ENCODE assay signal across 8 cellular contexts in the genomic region with DNA sequence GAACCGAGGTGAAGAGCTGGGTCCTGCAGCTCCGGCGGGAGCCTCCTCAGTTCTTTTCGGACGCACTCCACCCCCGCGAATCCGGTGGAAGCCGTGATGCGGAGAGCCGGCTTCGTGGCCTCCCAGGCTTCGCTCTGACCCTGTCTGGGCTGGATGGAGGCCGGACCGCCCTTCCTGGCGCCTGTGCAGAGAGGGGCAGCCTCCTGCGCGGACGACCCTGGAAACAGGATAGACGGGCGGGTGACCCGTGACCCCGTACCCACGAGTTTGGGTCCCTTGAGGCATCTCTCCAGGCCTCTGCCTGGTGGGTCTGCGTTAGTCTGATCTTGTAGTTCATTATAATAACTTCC.
DNase-seq lines count a peak whose midpoint lies in the region; ATAC-seq and TF ChIP-seq lines count a peak whose summit lies in the region.
"Not testable (repeated sequence)": the region's sequence is repeated elsewhere in the genome, so short reads cannot be mapped to it uniquely, and the experiment has no call there.

No MANE protein-coding gene starts in this region.

- H3K23me2 ChIP-seq in H9 (ENCODE audit: insufficient read length, low read depth, low read length, poor library complexity, severe bottlenecking): not testable (repeated sequence)

- H2AK5ac ChIP-seq in H9 (ENCODE audit: insufficient read length, low read length): not testable (repeated sequence)

- not testable (repeated sequence) for H3K79me1 ChIP-seq in H9 (ENCODE audit: insufficient read depth, low read depth, low read length, poor library complexity, severe bottlenecking)

- peaks cover 0 to 22% (median 6%) of the 10 kb centered on the region in 3 experiments; a peak in 5 of 7 replicates for H3K36me3 Mint-ChIP-seq in H9 (ENCODE audit: insufficient read depth in 1 of 3, low read depth in 3 of 3)
- peaks cover 14% of the 10 kb centered on the region for H3K36me3 Mint-ChIP-seq in endothelial cell (ENCODE audit: low read depth, unreplicated experiment)

- H3K56ac ChIP-seq in H9 (ENCODE audit: insufficient read length, low read depth, low read length): not testable (repeated sequence)

- H3K4ac ChIP-seq in H9 (ENCODE audit: low read depth, low read length): not testable (repeated sequence)

- H2BK12ac ChIP-seq in H9 (ENCODE audit: insufficient read length, low read depth, low read length): not testable (repeated sequence)

- H2BK5ac ChIP-seq in H9 (ENCODE audit: insufficient read length, low read length): not testable (repeated sequence)

- H4K91ac ChIP-seq in H9 (ENCODE audit: insufficient read length, low read depth, low read length): not testable (repeated sequence)

- peaks cover 19% of the 10 kb centered on the region for H3K27me3 Mint-ChIP-seq in H9 (ENCODE audit: low read depth)
- H3K27me3 Mint-ChIP-seq in endothelial cell (ENCODE audit: unreplicated experiment): not testable (repeated sequence)

- H3K4me1 Mint-ChIP-seq in H9: not testable (repeated sequence)
- peaks cover 13% of the 10 kb centered on the region for H3K4me1 Mint-ChIP-seq in endothelial cell (ENCODE audit: unreplicated experiment)

- H3K4me3 Mint-ChIP-seq in H9; endothelial cell (ENCODE audit: unreplicated experiment): not testable (repeated sequence)

- not testable (repeated sequence) for H3K36me3 ChIP-seq in rectal smooth muscle tissue (ENCODE audit: control insufficient read depth, insufficient read depth, low read length)

- H3K79me2 ChIP-seq in H9 (ENCODE audit: insufficient read depth, low read length): not testable (repeated sequence)

- H4K5ac ChIP-seq in H9 (ENCODE audit: insufficient read length, low read depth, low read length): not testable (repeated sequence)

- not testable (repeated sequence) for H4K20me1 ChIP-seq in H9 (ENCODE audit: control insufficient read depth, insufficient read depth, insufficient read length)

- H2AFZ ChIP-seq in H9 (ENCODE audit: low read length): not testable (repeated sequence)

- H3K18ac ChIP-seq in H9 (ENCODE audit: insufficient read length, low read depth, low read length): not testable (repeated sequence)

- H3K9ac ChIP-seq in H9 (ENCODE audit: extremely low read depth, insufficient read length, low read length) (peak overlapping the region; percentile 79), rectal smooth muscle tissue (ENCODE audit: low read length) (peak overlapping the region; percentile 90)

- peaks cover 52 to 64% of the 10 kb centered on the region in 2 experiments for H3K9me3 Mint-ChIP-seq in H9
- H3K9me3 Mint-ChIP-seq in endothelial cell (ENCODE audit: unreplicated experiment): not testable (repeated sequence)

- DNase-seq in H9: peak; percentile 34
- peak; percentile 74 for DNase-seq in endothelial cell (ENCODE audit: low spot score)

- not testable (repeated sequence) for H3K23ac ChIP-seq in H9 (ENCODE audit: insufficient read length, low read depth, low read length)

- H2BK120ac ChIP-seq in H9 (ENCODE audit: low read depth, low read length, poor library complexity, severe bottlenecking): not testable (repeated sequence)

- H2BK15ac ChIP-seq in H9 (ENCODE audit: low read depth, low read length): not testable (repeated sequence)

- not testable (repeated sequence) for TF ChIP-seq CTCF in 22Rv1 (IDR thresholded peaks at IDR 0.05); H9 (conservative IDR thresholded peaks at IDR 0.05); WI38 (IDR thresholded peaks at IDR 0.05; ENCODE audit: low read depth, low read length); endothelial cell (IDR thresholded peaks at IDR 0.05; ENCODE audit: unreplicated experiment)

- not testable (repeated sequence) for H4K8ac ChIP-seq in H9 (replicated peaks; ENCODE audit: insufficient read length, low read depth, low read length)

- H3K14ac ChIP-seq in H9 (ENCODE audit: insufficient read depth, low read length): not testable (repeated sequence)

- H3K27ac ChIP-seq in 22Rv1 (peak overlapping the region; percentile 85), layer of hippocampus (ENCODE audit: low read depth, low read length) (peak overlapping the region; percentile 94), rectal smooth muscle tissue (ENCODE audit: low read depth, low read length) (peak overlapping the region; percentile 87)
- H3K27ac ChIP-seq in H9 (ENCODE audit: insufficient read length, low read depth, low read length): not testable (repeated sequence)

- not testable (repeated sequence) for H3T11ph ChIP-seq in H9 (ENCODE audit: low read length)

- ATAC-seq in GM18517 (IDR thresholded peaks at IDR 0.05; ENCODE audit: unreplicated experiment): peak; percentile 28
- peak; percentile 29 for ATAC-seq in HG03521 (IDR thresholded peaks at IDR 0.05; ENCODE audit: unreplicated experiment)

- H2BK20ac ChIP-seq in H9 (ENCODE audit: low read depth, low read length, poor library complexity, severe bottlenecking): not testable (repeated sequence)

- H3K27ac Mint-ChIP-seq in H9 (peak overlapping the region; percentile 82 to 97 (median 87); a peak in 5 of 7 replicates), endothelial cell (ENCODE audit: unreplicated experiment) (peak overlapping the region; percentile 95)

- H3K4me3 ChIP-seq in WI38 (ENCODE audit: low read depth, low read length) (peak overlapping the region; percentile 90), rectal smooth muscle tissue (ENCODE audit: low read length) (peak overlapping the region; percentile 94)

- not testable (repeated sequence) for H3K27me3 ChIP-seq in H9 (ENCODE audit: insufficient read depth, low read length); layer of hippocampus (ENCODE audit: control insufficient read depth, insufficient read depth, low read length); rectal smooth muscle tissue (ENCODE audit: control insufficient read depth, insufficient read depth, low read length)

- WGBS in H9 (ENCODE audit: extremely low coverage, insufficient read length, low lambda C conversion rate): no CpG with 5 or more reads among the region's 25 CpGs

- peak overlapping the region; percentile 8 for H3K4me2 ChIP-seq in H9 (ENCODE audit: insufficient read depth, insufficient read length, low read length)

- H3K9me3 ChIP-seq in H9 (ENCODE audit: control insufficient read depth, low read depth, low read length): not testable (repeated sequence)

- H3K4me1 ChIP-seq in H9 (ENCODE audit: insufficient read depth, low read length); rectal smooth muscle tissue (ENCODE audit: control insufficient read depth, insufficient read depth, low read length): not testable (repeated sequence)
